Comparison of ENCODE assay signal across 1 cellular context in the genomic region with DNA sequence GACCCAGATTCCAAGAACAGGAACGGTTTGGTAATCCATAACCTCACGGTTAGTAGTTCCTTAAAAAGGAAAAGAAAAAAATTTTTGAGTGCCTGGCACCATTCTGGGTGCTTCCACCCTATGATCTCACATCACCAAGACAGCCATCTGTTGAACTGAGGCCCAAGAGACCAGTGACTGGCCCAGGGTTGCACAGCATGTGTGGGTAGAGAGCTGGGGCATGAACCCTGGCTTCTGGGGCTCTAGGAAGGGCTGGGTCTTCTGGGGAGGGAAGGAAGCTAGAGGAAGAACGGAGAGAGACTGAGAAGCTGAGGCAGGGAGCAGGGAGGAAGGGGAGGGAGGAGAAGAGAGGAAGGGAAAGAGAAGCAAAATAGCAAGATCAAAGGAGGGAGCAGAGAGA.
TF ChIP-seq lines count a peak whose summit lies in the region.

No MANE protein-coding gene starts in this region.

TF ChIP-seq in GM23338, 12 proteins besides CTCF, POLR2A, EP300 and RAD21 (continued from another document):
- TF ChIP-seq, protein P1, sequence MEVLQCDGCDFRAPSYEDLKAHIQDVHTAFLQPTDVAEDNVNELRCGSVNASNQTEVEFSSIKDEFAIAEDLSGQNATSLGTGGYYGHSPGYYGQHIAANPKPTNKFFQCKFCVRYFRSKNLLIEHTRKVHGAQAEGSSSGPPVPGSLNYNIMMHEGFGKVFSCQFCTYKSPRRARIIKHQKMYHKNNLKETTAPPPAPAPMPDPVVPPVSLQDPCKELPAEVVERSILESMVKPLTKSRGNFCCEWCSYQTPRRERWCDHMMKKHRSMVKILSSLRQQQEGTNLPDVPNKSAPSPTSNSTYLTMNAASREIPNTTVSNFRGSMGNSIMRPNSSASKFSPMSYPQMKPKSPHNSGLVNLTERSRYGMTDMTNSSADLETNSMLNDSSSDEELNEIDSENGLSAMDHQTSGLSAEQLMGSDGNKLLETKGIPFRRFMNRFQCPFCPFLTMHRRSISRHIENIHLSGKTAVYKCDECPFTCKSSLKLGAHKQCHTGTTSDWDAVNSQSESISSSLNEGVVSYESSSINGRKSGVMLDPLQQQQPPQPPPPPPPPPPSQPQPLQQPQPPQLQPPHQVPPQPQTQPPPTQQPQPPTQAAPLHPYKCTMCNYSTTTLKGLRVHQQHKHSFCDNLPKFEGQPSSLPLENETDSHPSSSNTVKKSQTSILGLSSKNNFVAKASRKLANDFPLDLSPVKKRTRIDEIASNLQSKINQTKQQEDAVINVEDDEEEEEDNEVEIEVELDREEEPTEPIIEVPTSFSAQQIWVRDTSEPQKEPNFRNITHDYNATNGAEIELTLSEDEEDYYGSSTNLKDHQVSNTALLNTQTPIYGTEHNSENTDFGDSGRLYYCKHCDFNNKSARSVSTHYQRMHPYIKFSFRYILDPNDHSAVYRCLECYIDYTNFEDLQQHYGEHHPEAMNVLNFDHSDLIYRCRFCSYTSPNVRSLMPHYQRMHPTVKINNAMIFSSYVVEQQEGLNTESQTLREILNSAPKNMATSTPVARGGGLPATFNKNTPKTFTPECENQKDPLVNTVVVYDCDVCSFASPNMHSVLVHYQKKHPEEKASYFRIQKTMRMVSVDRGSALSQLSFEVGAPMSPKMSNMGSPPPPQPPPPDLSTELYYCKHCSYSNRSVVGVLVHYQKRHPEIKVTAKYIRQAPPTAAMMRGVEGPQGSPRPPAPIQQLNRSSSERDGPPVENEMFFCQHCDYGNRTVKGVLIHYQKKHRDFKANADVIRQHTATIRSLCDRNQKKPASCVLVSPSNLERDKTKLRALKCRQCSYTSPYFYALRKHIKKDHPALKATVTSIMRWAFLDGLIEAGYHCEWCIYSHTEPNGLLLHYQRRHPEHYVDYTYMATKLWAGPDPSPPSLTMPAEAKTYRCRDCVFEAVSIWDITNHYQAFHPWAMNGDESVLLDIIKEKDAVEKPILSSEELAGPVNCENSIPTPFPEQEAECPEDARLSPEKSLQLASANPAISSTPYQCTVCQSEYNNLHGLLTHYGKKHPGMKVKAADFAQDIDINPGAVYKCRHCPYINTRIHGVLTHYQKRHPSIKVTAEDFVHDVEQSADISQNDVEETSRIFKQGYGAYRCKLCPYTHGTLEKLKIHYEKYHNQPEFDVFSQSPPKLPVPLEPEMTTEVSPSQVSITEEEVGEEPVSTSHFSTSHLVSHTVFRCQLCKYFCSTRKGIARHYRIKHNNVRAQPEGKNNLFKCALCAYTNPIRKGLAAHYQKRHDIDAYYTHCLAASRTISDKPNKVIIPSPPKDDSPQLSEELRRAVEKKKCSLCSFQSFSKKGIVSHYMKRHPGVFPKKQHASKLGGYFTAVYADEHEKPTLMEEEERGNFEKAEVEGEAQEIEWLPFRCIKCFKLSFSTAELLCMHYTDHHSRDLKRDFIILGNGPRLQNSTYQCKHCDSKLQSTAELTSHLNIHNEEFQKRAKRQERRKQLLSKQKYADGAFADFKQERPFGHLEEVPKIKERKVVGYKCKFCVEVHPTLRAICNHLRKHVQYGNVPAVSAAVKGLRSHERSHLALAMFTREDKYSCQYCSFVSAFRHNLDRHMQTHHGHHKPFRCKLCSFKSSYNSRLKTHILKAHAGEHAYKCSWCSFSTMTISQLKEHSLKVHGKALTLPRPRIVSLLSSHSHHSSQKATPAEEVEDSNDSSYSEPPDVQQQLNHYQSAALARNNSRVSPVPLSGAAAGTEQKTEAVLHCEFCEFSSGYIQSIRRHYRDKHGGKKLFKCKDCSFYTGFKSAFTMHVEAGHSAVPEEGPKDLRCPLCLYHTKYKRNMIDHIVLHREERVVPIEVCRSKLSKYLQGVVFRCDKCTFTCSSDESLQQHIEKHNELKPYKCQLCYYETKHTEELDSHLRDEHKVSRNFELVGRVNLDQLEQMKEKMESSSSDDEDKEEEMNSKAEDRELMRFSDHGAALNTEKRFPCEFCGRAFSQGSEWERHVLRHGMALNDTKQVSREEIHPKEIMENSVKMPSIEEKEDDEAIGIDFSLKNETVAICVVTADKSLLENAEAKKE (CRISPR knock-in tag; IDR thresholded peaks at IDR 0.05), result no peak
- TF ChIP-seq NANOG (IDR thresholded peaks at IDR 0.05; ENCODE audit: borderline replicate concordance), result no peak
- no peak for TF ChIP-seq STAT1 (IDR thresholded peaks at IDR 0.05; ENCODE audit: unreplicated experiment)
- no peak for TF ChIP-seq EZH2phosphoT487 (IDR thresholded peaks at IDR 0.05; ENCODE audit: unreplicated experiment)
- no peak for TF ChIP-seq ZNF331 (CRISPR knock-in tag; IDR thresholded peaks at IDR 0.05; ENCODE audit: low read depth)
- TF ChIP-seq JUNB (IDR thresholded peaks at IDR 0.05; ENCODE audit: unreplicated experiment), result no peak
- TF ChIP-seq, protein P2, sequence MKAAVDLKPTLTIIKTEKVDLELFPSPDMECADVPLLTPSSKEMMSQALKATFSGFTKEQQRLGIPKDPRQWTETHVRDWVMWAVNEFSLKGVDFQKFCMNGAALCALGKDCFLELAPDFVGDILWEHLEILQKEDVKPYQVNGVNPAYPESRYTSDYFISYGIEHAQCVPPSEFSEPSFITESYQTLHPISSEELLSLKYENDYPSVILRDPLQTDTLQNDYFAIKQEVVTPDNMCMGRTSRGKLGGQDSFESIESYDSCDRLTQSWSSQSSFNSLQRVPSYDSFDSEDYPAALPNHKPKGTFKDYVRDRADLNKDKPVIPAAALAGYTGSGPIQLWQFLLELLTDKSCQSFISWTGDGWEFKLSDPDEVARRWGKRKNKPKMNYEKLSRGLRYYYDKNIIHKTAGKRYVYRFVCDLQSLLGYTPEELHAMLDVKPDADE (IDR thresholded peaks at IDR 0.05), result no peak
- TF ChIP-seq CREB1 (CRISPR knock-in tag; IDR thresholded peaks at IDR 0.05; ENCODE audit: low read depth), result no peak
- TF ChIP-seq ZNF114 (CRISPR knock-in tag; IDR thresholded peaks at IDR 0.05), result no peak
TF ChIP-seq in GM23338: peak in this region for 0.
